ENCODE assay signal across 23 cellular contexts in genomic region chr2:27984153-27984552, GRCh38.
"Had no signal": no experiment of that assay in that cellular context is flagged by ENCODE, and none has a peak within 500 bp of the region (broad histone marks: within the 10 kb centered on the region; RNA-seq: fewer than 3 reads in every experiment).

No MANE protein-coding gene starts in this region.

- ATAC-seq: effector memory CD8-positive, alpha-beta T cell; esophagus mucosa; foreskin keratinocyte; gastrocnemius medialis; gastroesophageal sphincter; heart left ventricle; heart right ventricle had no signal

- H3K27me3 ChIP-seq: colonic mucosa, dorsolateral prefrontal cortex, esophagus muscularis mucosa, esophagus squamous epithelium, foreskin keratinocyte, gastrocnemius medialis, gastroesophageal sphincter, heart left ventricle, heart right ventricle had no signal

- H3K9me3 ChIP-seq: colonic mucosa, esophagus muscularis mucosa, esophagus squamous epithelium, gastrocnemius medialis, gastroesophageal sphincter had no signal

- H3K36me3 ChIP-seq: colonic mucosa, esophagus muscularis mucosa, esophagus squamous epithelium, gastrocnemius medialis, gastroesophageal sphincter, heart left ventricle, heart right ventricle had no signal

- DNase-seq: colonic mucosa; cortex of kidney; dermis blood vessel endothelial cell; dorsolateral prefrontal cortex; effector CD4-positive, alpha-beta T cell; effector CD8-positive, alpha-beta T cell; effector memory CD4-positive, alpha-beta T cell; effector memory CD8-positive, alpha-beta T cell; endodermal cell; erythroblast; esophagus squamous epithelium; foreskin fibroblast; foreskin keratinocyte; gastrocnemius medialis; glutamatergic neuron; head of caudate nucleus; heart left ventricle; heart right ventricle had no signal

- H3K4me1 ChIP-seq: colonic mucosa had no signal

- H3K27ac ChIP-seq: colonic mucosa, coronary artery, dorsolateral prefrontal cortex, epithelial cell of prostate, esophagus muscularis mucosa, esophagus squamous epithelium, foreskin keratinocyte, gastrocnemius medialis, gastroesophageal sphincter, heart left ventricle, heart right ventricle had no signal

- H3K4me3 ChIP-seq: colonic mucosa, coronary artery, dorsolateral prefrontal cortex, esophagus muscularis mucosa, esophagus squamous epithelium, gastrocnemius medialis, gastroesophageal sphincter, heart left ventricle, heart right ventricle had no signal
